Comparison of ENCODE assay signal across 23 cellular contexts in the genomic region with DNA sequence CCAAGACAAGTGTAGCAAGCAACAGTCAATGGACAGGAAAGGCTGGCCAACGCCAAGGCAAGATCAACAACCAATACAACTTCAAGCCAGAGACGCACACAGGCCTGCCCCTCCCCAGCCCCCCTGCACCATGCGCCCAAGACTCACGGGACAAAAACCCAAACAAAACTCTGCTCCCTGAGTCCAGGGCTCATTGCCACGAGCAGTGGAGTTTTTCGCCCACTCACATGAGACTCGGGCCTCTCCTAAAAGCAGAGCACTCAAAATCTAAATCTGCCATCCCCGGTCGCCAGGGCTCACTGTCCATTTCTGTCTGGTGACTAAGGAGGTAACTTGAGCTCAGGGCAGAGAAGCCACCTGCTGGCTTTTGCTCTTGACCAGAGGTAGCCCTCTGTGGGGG.
DNase-seq lines count a peak whose midpoint lies in the region; ATAC-seq, FAIRE-seq and TF ChIP-seq lines count a peak whose summit lies in the region.
"Had no signal": no experiment of that assay in that cellular context is flagged by ENCODE, and none has a peak within 500 bp of the region (broad histone marks: within the 10 kb centered on the region; RNA-seq: fewer than 3 reads in every experiment).

No MANE protein-coding gene starts in this region.

- no peak for TF ChIP-seq EP300 in K562 (IDR thresholded peaks at IDR 0.05; ENCODE audit: low read length)

- H3K27ac Mint-ChIP-seq in activated CD4-positive, alpha-beta T cell treated with anti-CD3 and anti-CD28 coated beads for 36 hours: peak overlapping the region; percentile 29

- no peaks in the 10 kb centered on the region for H3K27me3 Mint-ChIP-seq in activated CD4-positive, alpha-beta T cell treated with anti-CD3 and anti-CD28 coated beads for 36 hours

- intact Hi-C loops in activated CD4-positive, alpha-beta T cell treated with anti-CD3 and anti-CD28 coated beads for 36 hours (cut with DNase I, micrococcal nuclease): no loop called here
- intact Hi-C loops in K562 (cut with micrococcal nuclease): no loop called here

- no peak for ATAC-seq in activated CD4-positive, alpha-beta T cell treated with anti-CD3 and anti-CD28 coated beads for 36 hours
- no peak for ATAC-seq in K562
- no peak for ATAC-seq in GM21737 (IDR thresholded peaks at IDR 0.05; ENCODE audit: unreplicated experiment)
- ATAC-seq: activated T-cell treated with anti-CD3 and anti-CD28 coated beads, Interleukin-2, amount 50 U/mL, for 72 hours had no signal

- POLR2A ChIA-PET in activated CD4-positive, alpha-beta T cell treated with anti-CD3 and anti-CD28 coated beads for 36 hours (lab: Charles Lee): interaction anchor here (0.5 kb wide), 1 partner anchor 30 kb away, joined by 3 read pairs; no protein-coding TSS in a partner anchor
- POLR2A ChIA-PET in K562 (lab: Yijun Ruan, JAX): interaction anchor here (1.0 kb wide), 1 partner anchor 9 kb away, joined by 3 read pairs; no protein-coding TSS in a partner anchor

- H3K4me2 ChIP-seq in K562 (ENCODE audit: insufficient read depth, low read length): no peak overlapping the region
- H3K4me2 ChIP-seq: hepatocyte had no signal

- no peaks in the 10 kb centered on the region for H3K27me3 ChIP-seq in K562 (ENCODE audit: control insufficient read depth in 2 of 2, insufficient read depth in 2 of 2, low read length in 2 of 2)
- H3K27me3 ChIP-seq in mucosa of stomach (ENCODE audit: control insufficient read depth, insufficient read depth, low read length): no peaks in the 10 kb centered on the region
- no peaks in the 10 kb centered on the region for H3K27me3 ChIP-seq in thymus (ENCODE audit: control insufficient read depth, insufficient read depth)
- H3K27me3 ChIP-seq: BLaER1 treated with 17β-estradiol and CSF1 and Interleukin-3, amounts not matched to agents 10 nM and 100 nM; hepatocyte; ovary; tibial nerve had no signal

- H3K9ac ChIP-seq in K562 (ENCODE audit: insufficient read depth in 1 of 2, low read depth in 2 of 2, low read length in 2 of 2) (0 out of 4 replicates have a peak overlapping the region, but pooled peaks of 1 of the 2 experiments have one; percentile 26), mucosa of stomach (ENCODE audit: low read length) (peak overlapping the region; percentile 22)
- H3K9ac ChIP-seq: BLaER1 treated with 17β-estradiol and CSF1 and Interleukin-3, amounts not matched to agents 10 nM and 100 nM had no signal

- H3K27ac ChIP-seq in K562 (ENCODE audit: extremely low read depth, low read depth, low read length): no peak overlapping the region
- H3K27ac ChIP-seq in thymus (ENCODE audit: low read depth): peak overlapping the region; percentile 36
- H3K27ac ChIP-seq: ovary had no signal

- CTCF ChIA-PET in activated CD4-positive, alpha-beta T cell treated with anti-CD3 and anti-CD28 coated beads for 36 hours (lab: Charles Lee): interaction anchor here (0.7 kb wide), 1 partner anchor 660 kb away, joined by 3 read pairs; no protein-coding TSS in a partner anchor
- CTCF ChIA-PET in K562 (lab: Yijun Ruan, JAX; ENCODE audit: low intra/inter-chr PET ratio): no interaction called here

- FAIRE-seq in K562 (lab: Jason Lieb, UNC): no peak

- H3K36me3 ChIP-seq in K562 (ENCODE audit: control insufficient read depth, insufficient read depth, low read length) (peaks cover 85% of the 10 kb centered on the region), mucosa of stomach (ENCODE audit: control insufficient read depth, insufficient read depth, low read length) (no peaks in the 10 kb centered on the region), thymus (ENCODE audit: control insufficient read depth, insufficient read depth) (peaks cover 73% of the 10 kb centered on the region)
- H3K36me3 ChIP-seq: ovary had no signal

- no peak for TF ChIP-seq POLR2A in K562 (conservative IDR thresholded peaks at IDR 0.05)

- H3K4me3 Mint-ChIP-seq in activated CD4-positive, alpha-beta T cell treated with anti-CD3 and anti-CD28 coated beads for 36 hours: no peak overlapping the region
- H3K4me3 Mint-ChIP-seq: activated T-cell treated with anti-CD3 and anti-CD28 coated beads, Interleukin-2, amount 50 U/mL, for 72 hours had no signal

- BruUV-seq in K562 (replicated peaks; lab: Mats Ljungman, UMichigan): no TSS peak

- no peaks in the 10 kb centered on the region; a peak in 3 of 5 replicates for H3K4me1 ChIP-seq in K562 (replicated peaks in 1 of 2; ENCODE audit: control insufficient read depth in 2 of 2, insufficient read depth in 2 of 2, low read length in 2 of 2)
- peaks cover 50% of the 10 kb centered on the region for H3K4me1 ChIP-seq in mucosa of stomach (ENCODE audit: control insufficient read depth, insufficient read depth, low read length)
- no peaks in the 10 kb centered on the region for H3K4me1 ChIP-seq in thymus (ENCODE audit: control insufficient read depth, insufficient read depth, low read length)

- no peaks in the 10 kb centered on the region for H3K9me1 ChIP-seq in K562 (ENCODE audit: control insufficient read depth, insufficient read depth, low read length)

- WGBS in K562 (ENCODE audit: insufficient coverage, low coverage, missing lambda C conversion rate): 92% methylated on average over 9 of the region's 9 CpGs
- 89% methylated on average over 9 of the region's 9 CpGs for WGBS in thymus

- H3K79me2 ChIP-seq in K562 (ENCODE audit: control insufficient read depth, insufficient read depth, low read length): peaks cover 14% of the 10 kb centered on the region; the same call in 2 of the 3 replicates

- TF ChIP-seq CTCF in K562 (IDR thresholded peaks at IDR 0.05 in 2 of 3, conservative IDR thresholded peaks at IDR 0.05 in 1 of 3; ENCODE audit: insufficient read depth in 2 of 3, low read depth in 1 of 3, low read length in 3 of 3): no peak

- peaks cover 13% of the 10 kb centered on the region for H4K20me1 ChIP-seq in K562 (replicated peaks; ENCODE audit: control insufficient read depth, insufficient read depth, low read length)

- H3K36me3 Mint-ChIP-seq in activated CD4-positive, alpha-beta T cell treated with anti-CD3 and anti-CD28 coated beads for 36 hours (ENCODE audit: low read depth): peaks cover 69% of the 10 kb centered on the region

- no peak for TF ChIP-seq RAD21 in K562 (CRISPR knock-in tag; conservative IDR thresholded peaks at IDR 0.05 in 1 of 2, IDR thresholded peaks at IDR 0.05 in 1 of 2)

- H3K4me3 ChIP-seq in K562: no peak overlapping the region
- no peak overlapping the region for H3K4me3 ChIP-seq in mucosa of stomach (ENCODE audit: low read length)
- no peak overlapping the region for H3K4me3 ChIP-seq in thymus (ENCODE audit: low read length)
- H3K4me3 ChIP-seq: BLaER1 treated with 17β-estradiol and CSF1 and Interleukin-3, amounts not matched to agents 10 nM and 100 nM; hepatocyte; ovary; tibial nerve had no signal

- H3K9me3 Mint-ChIP-seq in activated CD4-positive, alpha-beta T cell treated with anti-CD3 and anti-CD28 coated beads for 36 hours (ENCODE audit: low read depth): no peaks in the 10 kb centered on the region
- H3K9me3 Mint-ChIP-seq: activated T-cell treated with anti-CD3 and anti-CD28 coated beads, Interleukin-2, amount 50 U/mL, for 72 hours had no signal

- in situ Hi-C loops in K562 (cut with MboI): no loop called here

- no peak overlapping the region for H2AFZ ChIP-seq in K562 (ENCODE audit: low read depth, low read length)
- H2AFZ ChIP-seq: hepatocyte had no signal

- no peak for DNase-seq in activated CD4-positive, alpha-beta T cell treated with anti-CD3 and anti-CD28 coated beads for 36 hours
- DNase-seq in activated CD4-positive, alpha-beta T cell treated with anti-CD3 and anti-CD28 coated beads, Interleukin-2, amount 50 U/mL, for 1 hour: no peak
- DNase-seq in K562 (ENCODE audit: extremely low read depth in 1 of 4, low spot score in 3 of 4): no peak
- no peak for DNase-seq in NCI-H748 (lab: John Stamatoyannopoulos, UW; ENCODE audit: unreplicated experiment)
- no peak for DNase-seq in SIG-M5 (lab: John Stamatoyannopoulos, UW)
- DNase-seq: 8988T; activated T-cell treated with anti-CD3 and anti-CD28 coated beads, Interleukin-2, amount 50 U/mL, for 72 hours; central memory CD4-positive, alpha-beta T cell; DMS53; effector CD8-positive, alpha-beta T cell; Kasumi-1; NCI-H1417 treated with DMSO at 0.1 percent for 48 hours; NCI-H2227 treated with DMSO at 0.1 percent for 48 hours; NK-92 treated with Interleukin-12 subunit alpha and Interleukin-12 subunit beta, amount 100 ng/mL, for 24 hours; RPMI8226; stimulated activated CD4-positive, alpha-beta T cell treated with anti-CD3 and anti-CD28 coated beads, Interleukin-4, amount 100 ng/mL, for 1 hour had no signal

- H3K4me1 Mint-ChIP-seq in activated CD4-positive, alpha-beta T cell treated with anti-CD3 and anti-CD28 coated beads for 36 hours: peaks cover 59% of the 10 kb centered on the region

- H3K9me3 ChIP-seq in K562 (replicated peaks; ENCODE audit: control insufficient read depth, insufficient read depth, low read depth, low read length) (no peaks in the 10 kb centered on the region), mucosa of stomach (ENCODE audit: control insufficient read depth, low read length) (no peaks in the 10 kb centered on the region), thymus (ENCODE audit: control insufficient read depth) (no peaks in the 10 kb centered on the region)
- H3K9me3 ChIP-seq: BLaER1 treated with 17β-estradiol and CSF1 and Interleukin-3, amounts not matched to agents 10 nM and 100 nM; ovary; tibial nerve had no signal

TF ChIP-seq in K562, 482 proteins besides CTCF, POLR2A, EP300 and RAD21 (continues in another document):
- TF ChIP-seq ZNF143 (CRISPR knock-in tag; IDR thresholded peaks at IDR 0.05) (no peak), ZBTB43 (CRISPR knock-in tag; IDR thresholded peaks at IDR 0.05) (no peak), ZBTB1 (CRISPR knock-in tag; IDR thresholded peaks at IDR 0.05; ENCODE audit: borderline replicate concordance, low read depth) (no peak), POLR2G (IDR thresholded peaks at IDR 0.05; ENCODE audit: low read depth, low read length) (peak; percentile 42; the same call in 1 of the 2 replicates)
